20 cellular contexts compared by ENCODE assay signal in genomic region chr6:145350928-145351327, GRCh38.
DNase-seq lines count a peak whose midpoint lies in the region; ATAC-seq and TF ChIP-seq lines count a peak whose summit lies in the region.
"Had no signal": no experiment of that assay in that cellular context is flagged by ENCODE, and none has a peak within 500 bp of the region (broad histone marks: within the 10 kb centered on the region; RNA-seq: fewer than 3 reads in every experiment).

No MANE protein-coding gene starts in this region.

- H3K4me1 ChIP-seq in cardiac muscle cell (ENCODE audit: low read depth) (peaks cover 29% of the 10 kb centered on the region), HEK293 (ENCODE audit: control insufficient read depth, insufficient read depth, low read length) (no peaks in the 10 kb centered on the region)

- H3K27me3 ChIP-seq in cardiac muscle cell, result no peaks in the 10 kb centered on the region

- DNase-seq in cardiac muscle cell (ENCODE audit: low read depth in 1 of 2, low spot score in 1 of 2) (no peak), cardiac septum (ENCODE audit: low spot score) (no peak), Ammon's horn (ENCODE audit: low spot score) (no peak)
- DNase-seq: CD4-positive, alpha-beta memory T cell; COR-L47; DMS153; DMS79 treated with DMSO at 0.1 percent for 48 hours; GF-D8; GOT3; H9; HFFc6; IMR-90; KBM-7 had no signal

- CTCF ChIA-PET in HEK293 (lab: Yijun Ruan, JAX), result interaction anchor here (0.5 to 1.1 kb wide), 3 partner anchors 283 to 1975 kb away, joined by 3 to 4 read pairs (median 3); no protein-coding TSS in a partner anchor

- intact Hi-C loops in cardiac septum (cut with DNase I), result no loop called here

- H3K9me3 ChIP-seq in cardiac muscle cell (ENCODE audit: low read depth) (no peaks in the 10 kb centered on the region), HEK293 (ENCODE audit: control insufficient read depth, insufficient read depth, low read depth, low read length) (no peaks in the 10 kb centered on the region)

- H3K36me3 ChIP-seq in cardiac muscle cell (no peaks in the 10 kb centered on the region), HEK293 (ENCODE audit: control insufficient read depth in 2 of 2, insufficient read depth in 1 of 2, low read length in 2 of 2) (no peaks in the 10 kb centered on the region)

- ATAC-seq in GM21576 (IDR thresholded peaks at IDR 0.05; ENCODE audit: unreplicated experiment) (no peak), HG02642 (IDR thresholded peaks at IDR 0.05; ENCODE audit: poor library complexity, unreplicated experiment) (no peak), HG03045 (IDR thresholded peaks at IDR 0.05; ENCODE audit: unreplicated experiment) (no peak)

- POLR2A ChIA-PET in HEK293 (lab: Yijun Ruan, JAX), result no interaction called here

- no peak for TF ChIP-seq CTCF in cardiac muscle cell (IDR thresholded peaks at IDR 0.05; ENCODE audit: low read depth, low read length)
- no peak for TF ChIP-seq CTCF in HEK293 (tag by site-specific recombination; IDR thresholded peaks at IDR 0.05)
- no peak for TF ChIP-seq CTCF in VCaP (conservative IDR thresholded peaks at IDR 0.05)

- H3K4me3 ChIP-seq in cardiac muscle cell, result no peak overlapping the region
- no peak overlapping the region for H3K4me3 ChIP-seq in HEK293 (ENCODE audit: low read depth, low read length)

- peak overlapping the region; percentile 93 for H3K27ac ChIP-seq in cardiac muscle cell
- no peak overlapping the region for H3K27ac ChIP-seq in HEK293 (ENCODE audit: extremely low read depth, low read depth, low read length)
- H3K27ac ChIP-seq in VCaP, result peak overlapping the region; percentile 53; the same call in 1 of the 2 replicates
- H3K27ac ChIP-seq: 22Rv1, C4-2B had no signal

TF ChIP-seq in HEK293, 187 proteins besides CTCF, POLR2A, EP300 and RAD21:
- TF ChIP-seq SCRT2 (tag by site-specific recombination; IDR thresholded peaks at IDR 0.05) (no peak), SETDB1 (IDR thresholded peaks at IDR 0.05; ENCODE audit: insufficient read length, low read length) (peak; percentile 31)
